In the genomic region with DNA sequence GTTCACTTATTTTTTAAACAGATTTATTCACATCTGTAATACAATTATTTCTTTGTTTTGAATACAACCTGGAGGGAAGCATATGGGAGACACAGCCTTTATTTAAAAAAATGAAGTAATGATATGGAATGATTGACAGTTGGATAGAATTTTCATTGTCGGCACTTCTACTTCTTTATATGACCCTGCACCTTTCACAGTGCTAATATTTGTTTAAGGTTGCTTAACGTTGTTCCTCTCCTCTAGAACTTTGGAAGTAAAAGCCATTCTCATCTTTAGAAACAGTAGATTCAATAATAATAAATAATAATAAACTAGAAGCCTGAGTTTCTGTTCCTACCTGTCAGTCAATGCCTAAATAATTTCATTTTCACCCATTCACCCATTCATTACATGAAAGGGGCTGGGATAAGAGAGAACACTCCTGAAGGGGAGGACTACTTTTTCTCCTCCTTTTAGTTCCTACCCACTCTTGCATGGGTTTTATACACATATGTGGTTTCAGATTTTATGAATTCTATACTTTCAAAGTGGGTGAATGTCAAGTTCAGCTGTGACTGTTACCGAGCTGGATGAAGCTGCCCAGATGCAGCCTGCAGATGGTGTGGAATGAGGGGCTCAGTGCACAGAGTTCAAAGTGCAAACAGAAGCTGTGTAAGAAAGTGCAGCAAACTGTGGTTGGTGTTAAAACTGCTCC, we compare ENCODE assay signal across 23 cellular contexts. TPM values are rescaled to one million over a fixed set of nuclear protein-coding genes. Genes with fewer than 3 reads are reported as not detected.
A peak's percentile ranks its signal among the peaks of the same experiment; 100 is the strongest.
DNase-seq lines count a peak whose midpoint lies in the region; ATAC-seq, FAIRE-seq and TF ChIP-seq lines count a peak whose summit lies in the region.
"Had no signal": no experiment of that assay in that cellular context is flagged by ENCODE, and none has a peak within 500 bp of the region (broad histone marks: within the 10 kb centered on the region; RNA-seq: fewer than 3 reads in every experiment).

No MANE protein-coding gene starts in this region.

- no peak for TF ChIP-seq POLR2A in right lobe of liver (IDR thresholded peaks at IDR 0.05)

- intact Hi-C loops in right lobe of liver (cut with DNase I): no loop called here

- TF ChIP-seq CTCF in DOHH2 (IDR thresholded peaks at IDR 0.05; ENCODE audit: low read depth, low read length, poor library complexity, severe bottlenecking): no peak
- TF ChIP-seq CTCF in right lobe of liver (IDR thresholded peaks at IDR 0.05): no peak
- TF ChIP-seq CTCF in WERI-Rb-1 (IDR thresholded peaks at IDR 0.05; ENCODE audit: low read depth, low read length): no peak

- H3K79me2 ChIP-seq in DOHH2 (ENCODE audit: control insufficient read depth, low read length): peaks cover 100% of the 10 kb centered on the region

- no peak for FAIRE-seq in HTR-8/SVneo (lab: Jason Lieb, UNC)
- FAIRE-seq: keratinocyte had no signal

- H3K4me1 ChIP-seq in DOHH2 (ENCODE audit: control insufficient read depth, low read length) (peaks cover 88% of the 10 kb centered on the region), right lobe of liver (peaks cover 0 to 14% (median 5%) of the 10 kb centered on the region in 4 donors)

- DNase-seq in DMS53 (lab: John Stamatoyannopoulos, UW) (peak; percentile 9), DMS53 treated with DMSO at 0.1 percent for 48 hours (lab: John Stamatoyannopoulos, UW; ENCODE audit: unreplicated experiment) (no peak), right lobe of liver (no peak), NCI-H748 (lab: John Stamatoyannopoulos, UW; ENCODE audit: unreplicated experiment) (no peak), WERI-Rb-1 (no peak), HTR-8/SVneo (ENCODE audit: insufficient read length, low spot score) (no peak)
- no peak for DNase-seq in activated CD4-positive, alpha-beta memory T cell treated with anti-CD3 and anti-CD28 coated beads, Interleukin-2, amount 10 ng/mL, durations not matched to agents 7 days and 5 days
- DNase-seq: activated CD8-positive, alpha-beta memory T cell treated with anti-CD3 and anti-CD28 coated beads, Interleukin-2, amount 50 U/mL, for 4 hours; esophagus squamous epithelium; heart left ventricle; HFFc6; NCI-H1092; NCI-H2171 treated with DMSO at 0.1 percent for 48 hours; occipital lobe; RPMI8226; stimulated activated CD4-positive, alpha-beta T cell treated with anti-CD3 and anti-CD28 coated beads, Interleukin-4, amount 100 ng/mL, for 24 hours; stimulated activated CD8-positive, alpha-beta memory T cell treated with anti-CD3 and anti-CD28 coated beads, Interleukin-4, amount 100 ng/mL, for 48 hours had no signal

- peak overlapping the region; percentile 11; the same call in 1 of the 2 replicates for H3K4me3 ChIP-seq in DOHH2 (ENCODE audit: low read length)
- no peak overlapping the region for H3K4me3 ChIP-seq in right lobe of liver
- H3K4me3 ChIP-seq in WERI-Rb-1 (ENCODE audit: low read depth, low read length): no peak overlapping the region
- H3K4me3 ChIP-seq: esophagus squamous epithelium, heart left ventricle, tibial nerve had no signal

- peak; percentile 33 to 74 (median 64) for ATAC-seq in right lobe of liver
- ATAC-seq: heart left ventricle had no signal

- H3K4me1 Mint-ChIP-seq in activated CD4-positive, alpha-beta memory T cell treated with anti-CD3 and anti-CD28 coated beads, Interleukin-2, amount 10 ng/mL, durations not matched to agents 7 days and 5 days: peaks cover 96% of the 10 kb centered on the region

- no peaks in the 10 kb centered on the region for H3K9me2 ChIP-seq in DOHH2 (replicated peaks; ENCODE audit: control insufficient read depth, low read length)

- H3K9me3 Mint-ChIP-seq in activated CD4-positive, alpha-beta memory T cell treated with anti-CD3 and anti-CD28 coated beads, Interleukin-2, amount 10 ng/mL, durations not matched to agents 7 days and 5 days: no peaks in the 10 kb centered on the region
- H3K9me3 Mint-ChIP-seq: HFFc6 had no signal

- peak overlapping the region; percentile 99 for H3K27ac Mint-ChIP-seq in activated CD4-positive, alpha-beta memory T cell treated with anti-CD3 and anti-CD28 coated beads, Interleukin-2, amount 10 ng/mL, durations not matched to agents 7 days and 5 days
- H3K27ac Mint-ChIP-seq: HFFc6 had no signal

- peaks cover 19% of the 10 kb centered on the region for H3F3A ChIP-seq in DOHH2 (ENCODE audit: control insufficient read depth, insufficient read depth)

- H4K20me1 ChIP-seq in DOHH2 (ENCODE audit: control insufficient read depth, insufficient read depth, low read depth, low read length): peaks cover 28% of the 10 kb centered on the region

- H3K9me3 ChIP-seq in DOHH2 (ENCODE audit: control insufficient read depth, insufficient read depth, low read length) (no peaks in the 10 kb centered on the region), right lobe of liver (no peaks in the 10 kb centered on the region), WERI-Rb-1 (ENCODE audit: severe bottlenecking) (no peaks in the 10 kb centered on the region)
- H3K9me3 ChIP-seq: esophagus squamous epithelium, heart left ventricle, tibial nerve had no signal

- WGBS in right lobe of liver (ENCODE audit: insufficient coverage, low coverage, low lambda C conversion rate, missing lambda C conversion rate): 14% methylated on average over 3 of the region's 3 CpGs

- CTCF ChIA-PET in activated CD4-positive, alpha-beta memory T cell treated with anti-CD3 and anti-CD28 coated beads, Interleukin-2, amount 10 ng/mL, durations not matched to agents 7 days and 5 days (lab: Charles Lee): interaction anchor here (0.6 to 1.5 kb wide), 7 partner anchors 11 to 150 kb away, joined by 3 to 11 read pairs (median 4); no protein-coding TSS in a partner anchor

- H3K27me3 ChIP-seq in DOHH2 (ENCODE audit: control insufficient read depth, low read length): no peaks in the 10 kb centered on the region
- no peaks in the 10 kb centered on the region for H3K27me3 ChIP-seq in right lobe of liver
- peaks cover 96% of the 10 kb centered on the region for H3K27me3 ChIP-seq in WERI-Rb-1 (ENCODE audit: insufficient read depth, low read depth, severe bottlenecking)
- H3K27me3 ChIP-seq: tibial nerve had no signal

- peak overlapping the region; percentile 47 for H3K4me3 Mint-ChIP-seq in activated CD4-positive, alpha-beta memory T cell treated with anti-CD3 and anti-CD28 coated beads, Interleukin-2, amount 10 ng/mL, durations not matched to agents 7 days and 5 days
- H3K4me3 Mint-ChIP-seq: HFFc6 had no signal

- POLR2A ChIA-PET in activated CD4-positive, alpha-beta memory T cell treated with anti-CD3 and anti-CD28 coated beads, Interleukin-2, amount 10 ng/mL, durations not matched to agents 7 days and 5 days (lab: Charles Lee): interaction anchor here (0.9 to 18.0 kb wide), 10 partner anchors 6 to 151 kb away, joined by 3 to 623 read pairs (median 12); no protein-coding TSS in a partner anchor

- no peaks in the 10 kb centered on the region for H3K27me3 Mint-ChIP-seq in activated CD4-positive, alpha-beta memory T cell treated with anti-CD3 and anti-CD28 coated beads, Interleukin-2, amount 10 ng/mL, durations not matched to agents 7 days and 5 days

- peaks cover 85% of the 10 kb centered on the region for H3K36me3 ChIP-seq in DOHH2 (ENCODE audit: control insufficient read depth, low read length)
- no peaks in the 10 kb centered on the region for H3K36me3 ChIP-seq in right lobe of liver
- no peaks in the 10 kb centered on the region for H3K36me3 ChIP-seq in WERI-Rb-1
- H3K36me3 ChIP-seq: esophagus squamous epithelium, tibial nerve had no signal

- H3K27ac ChIP-seq in DOHH2 (ENCODE audit: low read depth, low read length) (peak overlapping the region; percentile 91), right lobe of liver (no peak overlapping the region), WERI-Rb-1 (no peak overlapping the region)
- H3K27ac ChIP-seq: 22Rv1, C4-2B, esophagus squamous epithelium, tibial nerve, VCaP had no signal

- H3K36me3 Mint-ChIP-seq in activated CD4-positive, alpha-beta memory T cell treated with anti-CD3 and anti-CD28 coated beads, Interleukin-2, amount 10 ng/mL, durations not matched to agents 7 days and 5 days (ENCODE audit: low read depth): peaks cover 83% of the 10 kb centered on the region

- peak overlapping the region; percentile 95 for H3K4me2 ChIP-seq in DOHH2 (ENCODE audit: low read length)

RNA-seq across cellular contexts. Expression of gene RUNX1, which starts 9.4 kb away (rescaled TPM):
- total RNA-seq in activated CD4-positive, alpha-beta memory T cell treated with anti-CD3 and anti-CD28 coated beads, Interleukin-2, amount 10 ng/mL, durations not matched to agents 7 days and 5 days: 10 to 100 TPM; 53.0 to 56.3 TPM
- 10 to 100 TPM in 1 of 6 experiments, 1 to 10 TPM in 5; 2.9 to 18.3 (median 4.3) TPM for total RNA-seq in right lobe of liver
